In the genomic region with DNA sequence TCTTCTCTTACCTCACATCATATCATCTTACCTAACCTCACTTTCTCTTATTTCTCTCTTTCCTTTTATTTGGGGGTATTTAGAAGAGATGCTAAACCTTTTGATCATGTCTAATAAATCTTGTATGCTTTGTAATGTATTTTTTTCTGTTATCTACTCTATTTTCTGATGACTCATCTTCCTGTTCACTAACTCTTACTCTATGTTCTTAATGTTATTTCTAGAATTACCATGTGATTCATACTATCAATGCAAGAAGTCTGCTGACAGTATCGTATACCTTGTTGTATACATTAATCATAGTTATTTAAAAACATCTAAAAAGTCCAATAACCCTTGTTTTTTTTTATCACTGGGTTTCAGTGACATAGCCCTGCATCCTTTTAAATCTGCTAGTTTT, we compare ENCODE assay signal across 22 cellular contexts.
DNase-seq lines count a peak whose midpoint lies in the region; FAIRE-seq and TF ChIP-seq lines count a peak whose summit lies in the region.
"Had no signal": no experiment of that assay in that cellular context is flagged by ENCODE, and none has a peak within 500 bp of the region (broad histone marks: within the 10 kb centered on the region; RNA-seq: fewer than 3 reads in every experiment).

No MANE protein-coding gene starts in this region.

- H3K4me1 ChIP-seq in ACC112 (ENCODE audit: control insufficient read depth, insufficient read depth, low read length, unreplicated experiment): peaks cover 14% of the 10 kb centered on the region
- no peaks in the 10 kb centered on the region for H3K4me1 ChIP-seq in PC-9 (replicated peaks; ENCODE audit: insufficient read depth)
- H3K4me1 ChIP-seq: transverse colon had no signal

- H3K4me2 ChIP-seq in PC-9: no peak overlapping the region

- BruUV-seq in PC-9 (replicated peaks; lab: Mats Ljungman, UMichigan): no TSS peak

- H3K79me2 ChIP-seq in ACC112 (ENCODE audit: control insufficient read depth, insufficient read depth, low read length, unreplicated experiment) (no peaks in the 10 kb centered on the region), PC-9 (ENCODE audit: low read depth) (no peaks in the 10 kb centered on the region)

- 0 out of 2 replicates have a peak overlapping the region, but pooled peaks have one; percentile 6 for H3K4me3 ChIP-seq in ACC112 (ENCODE audit: low read depth, low read length)
- no peak overlapping the region for H3K4me3 ChIP-seq in astrocyte of the spinal cord (ENCODE audit: low read depth, low read length)
- no peak overlapping the region for H3K4me3 ChIP-seq in PC-9
- no peak overlapping the region for H3K4me3 ChIP-seq in lower leg skin (ENCODE audit: low read depth, poor library complexity, severe bottlenecking)
- H3K4me3 ChIP-seq: transverse colon had no signal

- H3K27ac ChIP-seq in ACC112 (ENCODE audit: low read depth, low read length): 0 out of 2 replicates have a peak overlapping the region, but pooled peaks have one; percentile 4
- H3K27ac ChIP-seq in PC-9: no peak overlapping the region
- H3K27ac ChIP-seq: transverse colon had no signal

- H3F3A ChIP-seq in PC-9 (ENCODE audit: insufficient read depth, low read depth): no peaks in the 10 kb centered on the region

- H3K4me1 Mint-ChIP-seq in activated naive CD4-positive, alpha-beta T cell treated with anti-CD3 and anti-CD28 coated beads, Interleukin-2, amount 10 ng/mL, durations not matched to agents 7 days and 5 days: no peaks in the 10 kb centered on the region
- H3K4me1 Mint-ChIP-seq: CD4-positive, alpha-beta memory T cell; neural crest cell had no signal

- no peaks in the 10 kb centered on the region for H3K9me2 ChIP-seq in PC-9 (ENCODE audit: insufficient read depth)

- no peak overlapping the region for H3K27ac Mint-ChIP-seq in activated naive CD4-positive, alpha-beta T cell treated with anti-CD3 and anti-CD28 coated beads, Interleukin-2, amount 10 ng/mL, durations not matched to agents 7 days and 5 days
- H3K27ac Mint-ChIP-seq: CD4-positive, alpha-beta memory T cell had no signal

- H2AFZ ChIP-seq in ACC112 (ENCODE audit: low read length, unreplicated experiment) (no peak overlapping the region), PC-9 (no peak overlapping the region)

- in situ Hi-C loops in astrocyte of the spinal cord (cut with HindIII; ENCODE audit: low sequenced_read_pairs): no loop called here

- H3K4me3 Mint-ChIP-seq in activated naive CD4-positive, alpha-beta T cell treated with anti-CD3 and anti-CD28 coated beads, Interleukin-2, amount 10 ng/mL, durations not matched to agents 7 days and 5 days: no peak overlapping the region
- H3K4me3 Mint-ChIP-seq: CD4-positive, alpha-beta memory T cell; neural crest cell had no signal

- H3K27me3 ChIP-seq in ACC112 (ENCODE audit: insufficient read depth, low read length) (no peaks in the 10 kb centered on the region), PC-9 (ENCODE audit: insufficient read depth, low read depth) (no peaks in the 10 kb centered on the region)
- H3K27me3 ChIP-seq: transverse colon had no signal

- DNase-seq in HTR-8/SVneo (ENCODE audit: insufficient read length, low spot score) (peak; percentile 7), astrocyte of the spinal cord (ENCODE audit: low read depth, low spot score) (peak; percentile 49), glomerular endothelial cell (ENCODE audit: extremely low read depth, low read depth, low spot score) (peak; percentile 10), PC-9 (no peak), lower leg skin (ENCODE audit: low spot score in 2 of 2) (no peak)
- no peak for DNase-seq in activated naive CD4-positive, alpha-beta T cell treated with anti-CD3 and anti-CD28 coated beads, Interleukin-2, amount 10 ng/mL, durations not matched to agents 7 days and 5 days
- no peak for DNase-seq in stimulated activated CD4-positive, alpha-beta T cell treated with anti-CD3 and anti-CD28 coated beads, Interleukin-4, amount 100 ng/mL, for 4 hours
- DNase-seq: activated CD4-positive, CD25-positive, alpha-beta regulatory T cell; activated CD8-positive, alpha-beta memory T cell treated with anti-CD3 and anti-CD28 coated beads for 24 hours; CD4-positive, alpha-beta memory T cell; central memory CD4-positive, alpha-beta T cell; effector CD4-positive, alpha-beta T cell; Karpas-422; left colon; NCI-H1105 treated with DMSO at 0.1 percent for 48 hours; NCI-H526 treated with DMSO at 0.1 percent for 48 hours; stimulated activated naive CD8-positive, alpha-beta T cell treated with anti-CD3 and anti-CD28 coated beads, Interleukin-15, Interleukin-2, amounts not matched to agents 100 U/mL and 50 U/mL, for 24 hours; T-helper 9 cell; transverse colon had no signal

- FAIRE-seq in HTR-8/SVneo (lab: Jason Lieb, UNC): no peak
- FAIRE-seq: GM19239 had no signal

- H3K9me3 Mint-ChIP-seq in activated naive CD4-positive, alpha-beta T cell treated with anti-CD3 and anti-CD28 coated beads, Interleukin-2, amount 10 ng/mL, durations not matched to agents 7 days and 5 days: no peaks in the 10 kb centered on the region
- H3K9me3 Mint-ChIP-seq: neural crest cell had no signal

- intact Hi-C loops in PC-9 (cut with micrococcal nuclease; ENCODE audit: unreplicated experiment) (no loop called here), lower leg skin (cut with DNase I; ENCODE audit: low total_unique reads) (no loop called here)

- H3K36me3 Mint-ChIP-seq in activated naive CD4-positive, alpha-beta T cell treated with anti-CD3 and anti-CD28 coated beads, Interleukin-2, amount 10 ng/mL, durations not matched to agents 7 days and 5 days: no peaks in the 10 kb centered on the region
- H3K36me3 Mint-ChIP-seq: CD4-positive, alpha-beta memory T cell had no signal

- POLR2A ChIA-PET in PC-9 (lab: Charles Lee; ENCODE audit: unreplicated experiment): no interaction called here

- WGBS in lower leg skin, 2 donors: 56 to 58% methylated on average over 1 of the region's 1 CpG

- no peak for TF ChIP-seq POLR2A in lower leg skin (IDR thresholded peaks at IDR 0.05)

- no peaks in the 10 kb centered on the region for H3K9me3 ChIP-seq in PC-9 (ENCODE audit: insufficient read depth, low read depth)
- H3K9me3 ChIP-seq: transverse colon had no signal

- H3K36me3 ChIP-seq in ACC112 (ENCODE audit: insufficient read depth, low read length) (no peaks in the 10 kb centered on the region), PC-9 (ENCODE audit: low read depth) (no peaks in the 10 kb centered on the region)
- H3K36me3 ChIP-seq: transverse colon had no signal

- no peaks in the 10 kb centered on the region for H3K27me3 Mint-ChIP-seq in activated naive CD4-positive, alpha-beta T cell treated with anti-CD3 and anti-CD28 coated beads, Interleukin-2, amount 10 ng/mL, durations not matched to agents 7 days and 5 days
- H3K27me3 Mint-ChIP-seq: CD4-positive, alpha-beta memory T cell had no signal

- CTCF ChIA-PET in PC-9 (lab: Charles Lee): no interaction called here
- CTCF ChIA-PET in activated naive CD4-positive, alpha-beta T cell treated with anti-CD3 and anti-CD28 coated beads, Interleukin-2, amount 10 ng/mL, durations not matched to agents 7 days and 5 days (lab: Charles Lee): no interaction called here

- TF ChIP-seq CTCF in astrocyte of the spinal cord (IDR thresholded peaks at IDR 0.05; ENCODE audit: low read depth, low read length) (no peak), PC-9 (conservative IDR thresholded peaks at IDR 0.05) (no peak), lower leg skin (IDR thresholded peaks at IDR 0.05) (no peak)

- no peaks in the 10 kb centered on the region for H4K20me1 ChIP-seq in PC-9 (ENCODE audit: insufficient read depth)

Comparison
In these comparisons a context has a peak if more than half of its experiments do, and no peak if none do; other contexts are left out.
1. DNase-seq: peak in HTR-8/SVneo (single experiment), astrocyte of the spinal cord (single experiment) and glomerular endothelial cell (single experiment); none in PC-9 (0 of 2), activated naive CD4-positive, alpha-beta T cell treated with anti-CD3 and anti-CD28 coated beads, Interleukin-2, amount 10 ng/mL, durations not matched to agents 7 days and 5 days (single experiment), lower leg skin (0 of 2) and stimulated activated CD4-positive, alpha-beta T cell treated with anti-CD3 and anti-CD28 coated beads, Interleukin-4, amount 100 ng/mL, for 4 hours (0 of 2).